ENCODE assay signal across 8 cellular contexts in the genomic region with DNA sequence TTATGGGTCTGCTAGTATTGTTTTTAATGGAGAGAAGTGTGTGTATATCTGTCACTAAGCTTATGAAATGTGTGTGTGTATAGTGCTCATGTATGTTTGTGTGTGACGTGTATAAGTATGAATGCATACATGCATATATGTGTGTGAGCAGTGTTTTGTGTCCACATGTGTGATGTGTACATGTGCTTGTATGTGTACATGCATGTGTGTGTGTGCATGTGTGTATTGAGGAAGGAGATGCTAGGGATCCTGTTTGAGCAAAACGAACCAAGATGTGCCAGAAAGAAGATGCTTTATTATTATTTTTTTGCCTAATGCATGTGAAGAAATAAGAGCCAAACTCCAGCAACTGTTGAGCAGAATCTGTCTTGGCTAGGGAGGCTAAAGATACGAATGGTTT.
"Had no signal": no experiment of that assay in that cellular context is flagged by ENCODE, and none has a peak within 500 bp of the region (broad histone marks: within the 10 kb centered on the region; RNA-seq: fewer than 3 reads in every experiment).

No MANE protein-coding gene starts in this region.

- FAIRE-seq: G401.6, GM12878, GM12891, GM12892, GM18507, GM19239 had no signal

- ATAC-seq: GM12878 had no signal

- DNase-seq: GDM1, GF-D8 had no signal

- H3K4me3 ChIP-seq: GM12878 had no signal
